In genomic region chr3:51539291-51539891, GRCh38 we compare ENCODE assay signal across 8 cellular contexts. TPM values are rescaled to one million over a fixed set of nuclear protein-coding genes. Genes with fewer than 3 reads are reported as not detected.
A peak's percentile ranks its signal among the peaks of the same experiment; 100 is the strongest.
DNase-seq lines count a peak whose midpoint lies in the region; ATAC-seq and TF ChIP-seq lines count a peak whose summit lies in the region.

No MANE protein-coding gene starts in this region.

- DNase-seq in AML-193 (lab: John Stamatoyannopoulos, UW) (peak; percentile 22 to 23), MM.1S (peak; percentile 27), foreskin keratinocyte (peak; percentile 29 to 51), type B pancreatic cell (ENCODE audit: extremely low spot score, unreplicated experiment) (no peak)
- DNase-seq in activated T-cell treated with anti-CD3 and anti-CD28 coated beads, Interleukin-2, amount 50 U/mL, for 48 hours, result peak; percentile 66 to 75

- H3K4me3 Mint-ChIP-seq in type B pancreatic cell, result peak overlapping the region; percentile 92

- 0 out of 2 replicates have a peak, but pooled peaks cover 3% of the 10 kb centered on the region for H3K36me3 ChIP-seq in MM.1S (replicated peaks; ENCODE audit: insufficient read depth, low read length)
- H3K36me3 ChIP-seq in neutrophil, result peaks cover 11% of the 10 kb centered on the region

- H3K9ac ChIP-seq in MM.1S (ENCODE audit: low read length), result peak overlapping the region; percentile 89

- peaks cover 4% of the 10 kb centered on the region; the same call in 1 of the 2 replicates for H3F3A ChIP-seq in MM.1S (ENCODE audit: insufficient read depth, low read length)

- H3K9me2 ChIP-seq in MM.1S (replicated peaks; ENCODE audit: insufficient read depth, low read length), result no peaks in the 10 kb centered on the region

- 0 out of 2 replicates have a peak, but pooled peaks cover 16% of the 10 kb centered on the region for H3K4me1 ChIP-seq in MM.1S (ENCODE audit: low read length)
- peaks cover 5% of the 10 kb centered on the region for H3K4me1 ChIP-seq in foreskin keratinocyte
- peaks cover 14 to 15% of the 10 kb centered on the region in 2 experiments for H3K4me1 ChIP-seq in neutrophil (ENCODE audit: control insufficient read depth in 1 of 2, insufficient read depth in 1 of 2, low read depth in 1 of 2, low read length in 1 of 2)

- H3K4me1 Mint-ChIP-seq in type B pancreatic cell (ENCODE audit: unreplicated experiment), result peaks cover 14% of the 10 kb centered on the region

- peak overlapping the region; percentile 91 for H3K27ac Mint-ChIP-seq in type B pancreatic cell

- no peaks in the 10 kb centered on the region for H3K9me3 Mint-ChIP-seq in type B pancreatic cell

- H3K9me3 ChIP-seq in MM.1S (replicated peaks; ENCODE audit: insufficient read depth, low read length) (no peaks in the 10 kb centered on the region), neutrophil (no peaks in the 10 kb centered on the region)

- H3K27me3 Mint-ChIP-seq in type B pancreatic cell, result no peaks in the 10 kb centered on the region

- peak overlapping the region; percentile 80 for H3K4me3 ChIP-seq in MM.1S (ENCODE audit: low read length)
- peak overlapping the region; percentile 69 to 78 for H3K4me3 ChIP-seq in neutrophil (ENCODE audit: low read depth in 1 of 2, low read length in 1 of 2)

- H3K27me3 ChIP-seq in MM.1S (replicated peaks; ENCODE audit: insufficient read depth, low read length) (no peaks in the 10 kb centered on the region), foreskin keratinocyte (no peaks in the 10 kb centered on the region), neutrophil (no peaks in the 10 kb centered on the region)

- H3K36me3 Mint-ChIP-seq in type B pancreatic cell, result no peaks in the 10 kb centered on the region

- H4K20me1 ChIP-seq in MM.1S (ENCODE audit: insufficient read depth, low read length), result no peaks in the 10 kb centered on the region

- ATAC-seq in GM19395 (IDR thresholded peaks at IDR 0.05; ENCODE audit: unreplicated experiment), result peak; percentile 20
- ATAC-seq in foreskin keratinocyte, result peak; percentile 61
- ATAC-seq in HG03139 (IDR thresholded peaks at IDR 0.05; ENCODE audit: unreplicated experiment), result no peak

- H2AFZ ChIP-seq in MM.1S (ENCODE audit: low read length), result peak overlapping the region; percentile 59

- H3K4me2 ChIP-seq in MM.1S (ENCODE audit: low read depth, low read length), result peak overlapping the region; percentile 97

- TF ChIP-seq CTCF in MM.1S (IDR thresholded peaks at IDR 0.05; ENCODE audit: low read length), result no peak
- TF ChIP-seq CTCF in foreskin keratinocyte (conservative IDR thresholded peaks at IDR 0.05), result no peak
- no peak for TF ChIP-seq CTCF in neutrophil (IDR thresholded peaks at IDR 0.05)
- TF ChIP-seq CTCF in type B pancreatic cell (conservative IDR thresholded peaks at IDR 0.05), result no peak

- H3K79me2 ChIP-seq in MM.1S (ENCODE audit: low read length), result peaks cover 47% of the 10 kb centered on the region

- H3K27ac ChIP-seq in MM.1S (ENCODE audit: low read length) (peak overlapping the region; percentile 4; the same call in 1 of the 2 replicates), foreskin keratinocyte (peak overlapping the region; percentile 88), neutrophil (no peak overlapping the region)

RNA-seq across cellular contexts. Expression of gene RAD54L2, which starts 0.9 kb away (rescaled TPM):
- 12.9 and 13.3 TPM in 2 replicates for total RNA-seq in foreskin keratinocyte
- polyA plus RNA-seq in foreskin keratinocyte, result 2.1 and 2.4 TPM in 2 replicates
- 29.0 and 37.6 TPM in 2 replicates for total RNA-seq in type B pancreatic cell (ENCODE audit: low replicate concordance)

RNA-seq across cellular contexts. Expression of gene DCAF1, which starts 39.6 kb away (rescaled TPM):
- total RNA-seq in foreskin keratinocyte, result 19.8 and 22.4 TPM in 2 replicates
- polyA plus RNA-seq in foreskin keratinocyte, result 5.2 and 7.0 TPM in 2 replicates
- total RNA-seq in type B pancreatic cell (ENCODE audit: low replicate concordance), result 19.4 and 20.5 TPM in 2 replicates
